Comparison of ENCODE assay signal across 1 cellular context in genomic region chr2:230738924-230739323, GRCh38.
A peak's percentile ranks its signal among the peaks of the same experiment; 100 is the strongest.
TF ChIP-seq lines count a peak whose summit lies in the region.

No MANE protein-coding gene starts in this region.

TF ChIP-seq in HepG2, 621 proteins besides CTCF, POLR2A, EP300 and RAD21 (continued from another document and continues in another):
- TF ChIP-seq, protein P1, sequence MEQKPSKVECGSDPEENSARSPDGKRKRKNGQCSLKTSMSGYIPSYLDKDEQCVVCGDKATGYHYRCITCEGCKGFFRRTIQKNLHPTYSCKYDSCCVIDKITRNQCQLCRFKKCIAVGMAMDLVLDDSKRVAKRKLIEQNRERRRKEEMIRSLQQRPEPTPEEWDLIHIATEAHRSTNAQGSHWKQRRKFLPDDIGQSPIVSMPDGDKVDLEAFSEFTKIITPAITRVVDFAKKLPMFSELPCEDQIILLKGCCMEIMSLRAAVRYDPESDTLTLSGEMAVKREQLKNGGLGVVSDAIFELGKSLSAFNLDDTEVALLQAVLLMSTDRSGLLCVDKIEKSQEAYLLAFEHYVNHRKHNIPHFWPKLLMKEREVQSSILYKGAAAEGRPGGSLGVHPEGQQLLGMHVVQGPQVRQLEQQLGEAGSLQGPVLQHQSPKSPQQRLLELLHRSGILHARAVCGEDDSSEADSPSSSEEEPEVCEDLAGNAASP (CRISPR knock-in tag; IDR thresholded peaks at IDR 0.05; ENCODE audit: borderline replicate concordance) = peak; percentile 74; the same call in 1 of the 2 replicates
- TF ChIP-seq KAT7 (CRISPR knock-in tag; IDR thresholded peaks at IDR 0.05; ENCODE audit: borderline replicate concordance) = no peak
- TF ChIP-seq, protein P2, sequence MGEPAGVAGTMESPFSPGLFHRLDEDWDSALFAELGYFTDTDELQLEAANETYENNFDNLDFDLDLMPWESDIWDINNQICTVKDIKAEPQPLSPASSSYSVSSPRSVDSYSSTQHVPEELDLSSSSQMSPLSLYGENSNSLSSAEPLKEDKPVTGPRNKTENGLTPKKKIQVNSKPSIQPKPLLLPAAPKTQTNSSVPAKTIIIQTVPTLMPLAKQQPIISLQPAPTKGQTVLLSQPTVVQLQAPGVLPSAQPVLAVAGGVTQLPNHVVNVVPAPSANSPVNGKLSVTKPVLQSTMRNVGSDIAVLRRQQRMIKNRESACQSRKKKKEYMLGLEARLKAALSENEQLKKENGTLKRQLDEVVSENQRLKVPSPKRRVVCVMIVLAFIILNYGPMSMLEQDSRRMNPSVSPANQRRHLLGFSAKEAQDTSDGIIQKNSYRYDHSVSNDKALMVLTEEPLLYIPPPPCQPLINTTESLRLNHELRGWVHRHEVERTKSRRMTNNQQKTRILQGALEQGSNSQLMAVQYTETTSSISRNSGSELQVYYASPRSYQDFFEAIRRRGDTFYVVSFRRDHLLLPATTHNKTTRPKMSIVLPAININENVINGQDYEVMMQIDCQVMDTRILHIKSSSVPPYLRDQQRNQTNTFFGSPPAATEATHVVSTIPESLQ (CRISPR knock-in tag; conservative IDR thresholded peaks at IDR 0.05) = no peak
- no peak for TF ChIP-seq TSC22D2 (CRISPR knock-in tag; IDR thresholded peaks at IDR 0.05; ENCODE audit: borderline replicate concordance)
- TF ChIP-seq ZNF740 (CRISPR knock-in tag; IDR thresholded peaks at IDR 0.05) = no peak
- TF ChIP-seq ZNF841 (CRISPR knock-in tag; IDR thresholded peaks at IDR 0.05; ENCODE audit: borderline replicate concordance) = no peak
- TF ChIP-seq ZNF781 (CRISPR knock-in tag; IDR thresholded peaks at IDR 0.05; ENCODE audit: borderline replicate concordance, not compliant biosample characterization) = no peak
- TF ChIP-seq ZFX (CRISPR knock-in tag; IDR thresholded peaks at IDR 0.05; ENCODE audit: low read depth) = no peak
- TF ChIP-seq ZNF557 (CRISPR knock-in tag; IDR thresholded peaks at IDR 0.05) = no peak
- TF ChIP-seq GATAD1 (CRISPR knock-in tag; IDR thresholded peaks at IDR 0.05) = peak; percentile 35; the same call in 1 of the 2 replicates
- TF ChIP-seq, protein P3, sequence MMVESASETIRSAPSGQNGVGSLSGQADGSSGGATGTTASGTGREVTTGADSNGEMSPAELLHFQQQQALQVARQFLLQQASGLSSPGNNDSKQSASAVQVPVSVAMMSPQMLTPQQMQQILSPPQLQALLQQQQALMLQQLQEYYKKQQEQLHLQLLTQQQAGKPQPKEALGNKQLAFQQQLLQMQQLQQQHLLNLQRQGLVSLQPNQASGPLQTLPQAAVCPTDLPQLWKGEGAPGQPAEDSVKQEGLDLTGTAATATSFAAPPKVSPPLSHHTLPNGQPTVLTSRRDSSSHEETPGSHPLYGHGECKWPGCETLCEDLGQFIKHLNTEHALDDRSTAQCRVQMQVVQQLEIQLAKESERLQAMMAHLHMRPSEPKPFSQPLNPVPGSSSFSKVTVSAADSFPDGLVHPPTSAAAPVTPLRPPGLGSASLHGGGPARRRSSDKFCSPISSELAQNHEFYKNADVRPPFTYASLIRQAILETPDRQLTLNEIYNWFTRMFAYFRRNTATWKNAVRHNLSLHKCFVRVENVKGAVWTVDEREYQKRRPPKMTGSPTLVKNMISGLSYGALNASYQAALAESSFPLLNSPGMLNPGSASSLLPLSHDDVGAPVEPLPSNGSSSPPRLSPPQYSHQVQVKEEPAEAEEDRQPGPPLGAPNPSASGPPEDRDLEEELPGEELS (CRISPR knock-in tag; IDR thresholded peaks at IDR 0.05) = peak; percentile 92
- TF ChIP-seq, protein P4, sequence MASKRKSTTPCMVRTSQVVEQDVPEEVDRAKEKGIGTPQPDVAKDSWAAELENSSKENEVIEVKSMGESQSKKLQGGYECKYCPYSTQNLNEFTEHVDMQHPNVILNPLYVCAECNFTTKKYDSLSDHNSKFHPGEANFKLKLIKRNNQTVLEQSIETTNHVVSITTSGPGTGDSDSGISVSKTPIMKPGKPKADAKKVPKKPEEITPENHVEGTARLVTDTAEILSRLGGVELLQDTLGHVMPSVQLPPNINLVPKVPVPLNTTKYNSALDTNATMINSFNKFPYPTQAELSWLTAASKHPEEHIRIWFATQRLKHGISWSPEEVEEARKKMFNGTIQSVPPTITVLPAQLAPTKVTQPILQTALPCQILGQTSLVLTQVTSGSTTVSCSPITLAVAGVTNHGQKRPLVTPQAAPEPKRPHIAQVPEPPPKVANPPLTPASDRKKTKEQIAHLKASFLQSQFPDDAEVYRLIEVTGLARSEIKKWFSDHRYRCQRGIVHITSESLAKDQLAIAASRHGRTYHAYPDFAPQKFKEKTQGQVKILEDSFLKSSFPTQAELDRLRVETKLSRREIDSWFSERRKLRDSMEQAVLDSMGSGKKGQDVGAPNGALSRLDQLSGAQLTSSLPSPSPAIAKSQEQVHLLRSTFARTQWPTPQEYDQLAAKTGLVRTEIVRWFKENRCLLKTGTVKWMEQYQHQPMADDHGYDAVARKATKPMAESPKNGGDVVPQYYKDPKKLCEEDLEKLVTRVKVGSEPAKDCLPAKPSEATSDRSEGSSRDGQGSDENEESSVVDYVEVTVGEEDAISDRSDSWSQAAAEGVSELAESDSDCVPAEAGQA (IDR thresholded peaks at IDR 0.05; ENCODE audit: low read depth) = no peak
- TF ChIP-seq, protein P4 (CRISPR knock-in tag; IDR thresholded peaks at IDR 0.05; ENCODE audit: borderline replicate concordance) = no peak
- TF ChIP-seq RFXANK (CRISPR knock-in tag; IDR thresholded peaks at IDR 0.05) = 0 out of 2 replicates have a peak, but pooled peaks have one; percentile 78
- TF ChIP-seq ZSCAN31 (CRISPR knock-in tag; IDR thresholded peaks at IDR 0.05; ENCODE audit: low read depth) = no peak
- no peak for TF ChIP-seq GTF2F1 (IDR thresholded peaks at IDR 0.05; ENCODE audit: low read length)
- TF ChIP-seq FOXK2 (IDR thresholded peaks at IDR 0.05) = peak; percentile 53; the same call in 1 of the 2 replicates
- TF ChIP-seq, protein P5, sequence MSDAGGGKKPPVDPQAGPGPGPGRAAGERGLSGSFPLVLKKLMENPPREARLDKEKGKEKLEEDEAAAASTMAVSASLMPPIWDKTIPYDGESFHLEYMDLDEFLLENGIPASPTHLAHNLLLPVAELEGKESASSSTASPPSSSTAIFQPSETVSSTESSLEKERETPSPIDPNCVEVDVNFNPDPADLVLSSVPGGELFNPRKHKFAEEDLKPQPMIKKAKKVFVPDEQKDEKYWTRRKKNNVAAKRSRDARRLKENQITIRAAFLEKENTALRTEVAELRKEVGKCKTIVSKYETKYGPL (CRISPR knock-in tag; IDR thresholded peaks at IDR 0.05) = no peak
- TF ChIP-seq RFX3 (CRISPR knock-in tag; IDR thresholded peaks at IDR 0.05) = no peak; the same call in 1 of the 2 replicates
- TF ChIP-seq, protein P6, sequence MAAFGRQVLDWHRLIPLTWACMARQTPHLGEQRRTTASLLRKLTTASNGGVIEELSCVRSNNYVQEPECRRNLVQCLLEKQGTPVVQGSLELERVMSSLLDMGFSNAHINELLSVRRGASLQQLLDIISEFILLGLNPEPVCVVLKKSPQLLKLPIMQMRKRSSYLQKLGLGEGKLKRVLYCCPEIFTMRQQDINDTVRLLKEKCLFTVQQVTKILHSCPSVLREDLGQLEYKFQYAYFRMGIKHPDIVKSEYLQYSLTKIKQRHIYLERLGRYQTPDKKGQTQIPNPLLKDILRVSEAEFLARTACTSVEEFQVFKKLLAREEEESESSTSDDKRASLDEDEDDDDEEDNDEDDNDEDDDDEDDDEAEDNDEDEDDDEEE (CRISPR knock-in tag; IDR thresholded peaks at IDR 0.05) = no peak
- no peak for TF ChIP-seq ZNF350 (CRISPR knock-in tag; IDR thresholded peaks at IDR 0.05; ENCODE audit: borderline replicate concordance, low read depth)
- no peak for TF ChIP-seq ZSCAN29 (CRISPR knock-in tag; conservative IDR thresholded peaks at IDR 0.05)
- no peak for TF ChIP-seq PLRG1 (conservative IDR thresholded peaks at IDR 0.05)
- no peak for TF ChIP-seq HES4 (CRISPR knock-in tag; IDR thresholded peaks at IDR 0.05; ENCODE audit: borderline replicate concordance)
- TF ChIP-seq HOXA9 (CRISPR knock-in tag; IDR thresholded peaks at IDR 0.05; ENCODE audit: borderline replicate concordance) = no peak
- no peak for TF ChIP-seq ATF7-NPFF (CRISPR knock-in tag; IDR thresholded peaks at IDR 0.05; ENCODE audit: low read depth)
- TF ChIP-seq ZNF720 (CRISPR knock-in tag; IDR thresholded peaks at IDR 0.05) = no peak
- TF ChIP-seq, protein P7, sequence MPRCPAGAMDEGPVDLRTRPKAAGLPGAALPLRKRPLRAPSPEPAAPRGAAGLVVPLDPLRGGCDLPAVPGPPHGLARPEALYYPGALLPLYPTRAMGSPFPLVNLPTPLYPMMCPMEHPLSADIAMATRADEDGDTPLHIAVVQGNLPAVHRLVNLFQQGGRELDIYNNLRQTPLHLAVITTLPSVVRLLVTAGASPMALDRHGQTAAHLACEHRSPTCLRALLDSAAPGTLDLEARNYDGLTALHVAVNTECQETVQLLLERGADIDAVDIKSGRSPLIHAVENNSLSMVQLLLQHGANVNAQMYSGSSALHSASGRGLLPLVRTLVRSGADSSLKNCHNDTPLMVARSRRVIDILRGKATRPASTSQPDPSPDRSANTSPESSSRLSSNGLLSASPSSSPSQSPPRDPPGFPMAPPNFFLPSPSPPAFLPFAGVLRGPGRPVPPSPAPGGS (CRISPR knock-in tag; IDR thresholded peaks at IDR 0.05) = no peak
- no peak for TF ChIP-seq ZNF432 (CRISPR knock-in tag; IDR thresholded peaks at IDR 0.05; ENCODE audit: borderline replicate concordance)
- TF ChIP-seq ZNF20 (CRISPR knock-in tag; IDR thresholded peaks at IDR 0.05) = no peak
- TF ChIP-seq ZNF564 (CRISPR knock-in tag; IDR thresholded peaks at IDR 0.05) = no peak
- TF ChIP-seq ZNF441 (CRISPR knock-in tag; IDR thresholded peaks at IDR 0.05; ENCODE audit: borderline replicate concordance) = no peak
- no peak for TF ChIP-seq ETV6 (CRISPR knock-in tag; conservative IDR thresholded peaks at IDR 0.05)
- TF ChIP-seq ZNF605 (CRISPR knock-in tag; IDR thresholded peaks at IDR 0.05) = no peak
- TF ChIP-seq ZFP82 (CRISPR knock-in tag; IDR thresholded peaks at IDR 0.05; ENCODE audit: borderline replicate concordance) = no peak
- no peak for TF ChIP-seq NR3C1 (CRISPR knock-in tag; IDR thresholded peaks at IDR 0.05)
- TF ChIP-seq ELF4 (CRISPR knock-in tag; IDR thresholded peaks at IDR 0.05; ENCODE audit: borderline replicate concordance) = no peak
- TF ChIP-seq MED1 (CRISPR knock-in tag; IDR thresholded peaks at IDR 0.05) = peak; percentile 76
- TF ChIP-seq ZNF101 (CRISPR knock-in tag; IDR thresholded peaks at IDR 0.05; ENCODE audit: borderline replicate concordance, low read depth) = no peak
- no peak for TF ChIP-seq GMEB2 (CRISPR knock-in tag; IDR thresholded peaks at IDR 0.05; ENCODE audit: low read depth)
- TF ChIP-seq ZNF879 (CRISPR knock-in tag; IDR thresholded peaks at IDR 0.05) = no peak
- no peak; a peak in 1 of 4 replicates for TF ChIP-seq NR2F1 (CRISPR knock-in tag; IDR thresholded peaks at IDR 0.05)
- TF ChIP-seq MEF2D (CRISPR knock-in tag; IDR thresholded peaks at IDR 0.05) = peak; percentile 91
